8 cellular contexts compared by ENCODE assay signal in genomic region chr14:69652942-69653680, GRCh38. TPM values are rescaled to one million over a fixed set of nuclear protein-coding genes. Genes with fewer than 3 reads are reported as not detected.
DNase-seq lines count a peak whose midpoint lies in the region; ATAC-seq and TF ChIP-seq lines count a peak whose summit lies in the region.

No MANE protein-coding gene starts in this region.

- H3K27me3 ChIP-seq in brain microvascular endothelial cell (replicated peaks) (no peaks in the 10 kb centered on the region), MM.1S (replicated peaks; ENCODE audit: insufficient read depth, low read length) (no peaks in the 10 kb centered on the region)

- H3K36me3 Mint-ChIP-seq in activated naive CD8-positive, alpha-beta T cell treated with anti-CD3 and anti-CD28 coated beads, Interleukin-2, amount 10 ng/mL, durations not matched to agents 7 days and 5 days = peaks cover 7% of the 10 kb centered on the region

- no peaks in the 10 kb centered on the region for H3F3A ChIP-seq in MM.1S (ENCODE audit: insufficient read depth, low read length)

- no peaks in the 10 kb centered on the region for H3K27me3 Mint-ChIP-seq in activated naive CD8-positive, alpha-beta T cell treated with anti-CD3 and anti-CD28 coated beads, Interleukin-2, amount 10 ng/mL, durations not matched to agents 7 days and 5 days

- H2AFZ ChIP-seq in MM.1S (ENCODE audit: low read length) = no peak overlapping the region

- H3K4me3 Mint-ChIP-seq in activated naive CD8-positive, alpha-beta T cell treated with anti-CD3 and anti-CD28 coated beads, Interleukin-2, amount 10 ng/mL, durations not matched to agents 7 days and 5 days = peak overlapping the region; percentile 25

- H3K9me3 ChIP-seq in mucosa of descending colon = no peaks in the 10 kb centered on the region
- no peaks in the 10 kb centered on the region for H3K9me3 ChIP-seq in MM.1S (replicated peaks; ENCODE audit: insufficient read depth, low read length)

- H3K9ac ChIP-seq in MM.1S (ENCODE audit: low read length) = no peak overlapping the region

- peaks cover 82% of the 10 kb centered on the region for H3K79me2 ChIP-seq in MM.1S (ENCODE audit: low read length)

- no peaks in the 10 kb centered on the region for H3K9me3 Mint-ChIP-seq in activated naive CD8-positive, alpha-beta T cell treated with anti-CD3 and anti-CD28 coated beads, Interleukin-2, amount 10 ng/mL, durations not matched to agents 7 days and 5 days

- H3K36me3 ChIP-seq in mucosa of descending colon (ENCODE audit: low read depth) (no peaks in the 10 kb centered on the region), brain microvascular endothelial cell (replicated peaks) (no peaks in the 10 kb centered on the region), MM.1S (replicated peaks; ENCODE audit: insufficient read depth, low read length) (no peaks in the 10 kb centered on the region)

- intact Hi-C loops in mucosa of descending colon (cut with DNase I, micrococcal nuclease) = no loop called here

- H3K27ac ChIP-seq in brain microvascular endothelial cell (no peak overlapping the region), MM.1S (ENCODE audit: low read length) (no peak overlapping the region)

- ATAC-seq in HG03108 (IDR thresholded peaks at IDR 0.05; ENCODE audit: unreplicated experiment) (peak; percentile 33), mucosa of descending colon (peak; percentile 57)
- no peak for ATAC-seq in activated naive CD8-positive, alpha-beta T cell treated with anti-CD3 and anti-CD28 coated beads, Interleukin-2, amount 10 ng/mL, durations not matched to agents 7 days and 5 days (ENCODE audit: low read depth)

- TF ChIP-seq CTCF in mucosa of descending colon (IDR thresholded peaks at IDR 0.05) (no peak), brain microvascular endothelial cell (IDR thresholded peaks at IDR 0.05; ENCODE audit: low read depth, low read length, missing control alignments) (no peak), MM.1S (IDR thresholded peaks at IDR 0.05; ENCODE audit: low read length) (no peak)

- peaks cover 48% of the 10 kb centered on the region for H3K4me1 Mint-ChIP-seq in activated naive CD8-positive, alpha-beta T cell treated with anti-CD3 and anti-CD28 coated beads, Interleukin-2, amount 10 ng/mL, durations not matched to agents 7 days and 5 days

- H4K20me1 ChIP-seq in MM.1S (ENCODE audit: insufficient read depth, low read length) = no peaks in the 10 kb centered on the region

- no peak overlapping the region for H3K4me2 ChIP-seq in MM.1S (ENCODE audit: low read depth, low read length)

- peak; percentile 21 for DNase-seq in CMK (ENCODE audit: low read depth)
- DNase-seq in activated naive CD8-positive, alpha-beta T cell treated with anti-CD3 and anti-CD28 coated beads, Interleukin-2, amount 10 ng/mL, durations not matched to agents 7 days and 5 days = no peak
- DNase-seq in mucosa of descending colon = peak in 1 of 3 donors; percentile 51
- no peak for DNase-seq in mesenteric fat pad (ENCODE audit: low spot score)
- DNase-seq in brain microvascular endothelial cell = no peak
- no peak for DNase-seq in MM.1S
- no peak for DNase-seq in activated effector memory CD4-positive, alpha-beta T cell treated with anti-CD3 and anti-CD28 coated beads, Interleukin-2, amount 50 U/mL, for 16 hours

- no peak overlapping the region for H3K4me3 ChIP-seq in mucosa of descending colon
- no peak overlapping the region for H3K4me3 ChIP-seq in brain microvascular endothelial cell (ENCODE audit: low read depth, low read length)
- H3K4me3 ChIP-seq in MM.1S (ENCODE audit: low read length) = no peak overlapping the region

- peak overlapping the region; percentile 54 for H3K27ac Mint-ChIP-seq in activated naive CD8-positive, alpha-beta T cell treated with anti-CD3 and anti-CD28 coated beads, Interleukin-2, amount 10 ng/mL, durations not matched to agents 7 days and 5 days

- H3K4me1 ChIP-seq in mucosa of descending colon (ENCODE audit: low read depth) (peaks cover 73% of the 10 kb centered on the region), MM.1S (ENCODE audit: low read length) (peaks cover 5% of the 10 kb centered on the region; the same call in 1 of the 2 replicates)

- no peaks in the 10 kb centered on the region for H3K9me2 ChIP-seq in MM.1S (replicated peaks; ENCODE audit: insufficient read depth, low read length)

- in situ Hi-C loops in brain microvascular endothelial cell (cut with HindIII; ENCODE audit: low pct_ligation_motif_present, low sequenced_read_pairs) = no loop called here

- POLR2A ChIA-PET in activated naive CD8-positive, alpha-beta T cell treated with anti-CD3 and anti-CD28 coated beads, Interleukin-2, amount 10 ng/mL, durations not matched to agents 7 days and 5 days (lab: Charles Lee) = no interaction called here

RNA-seq across cellular contexts. Expression of gene SUSD6, which starts 41.7 kb away (rescaled TPM):
- total RNA-seq in activated naive CD8-positive, alpha-beta T cell treated with anti-CD3 and anti-CD28 coated beads, Interleukin-2, amount 10 ng/mL, durations not matched to agents 7 days and 5 days = 10 to 100 TPM; 42.9 to 44.5 TPM
- 10 to 100 TPM; 56.3 to 98.3 (median 95.6) TPM for total RNA-seq in mucosa of descending colon
- 48.0 TPM for total RNA-seq in mesenteric fat pad
